21 cellular contexts compared by ENCODE assay signal in the genomic region with DNA sequence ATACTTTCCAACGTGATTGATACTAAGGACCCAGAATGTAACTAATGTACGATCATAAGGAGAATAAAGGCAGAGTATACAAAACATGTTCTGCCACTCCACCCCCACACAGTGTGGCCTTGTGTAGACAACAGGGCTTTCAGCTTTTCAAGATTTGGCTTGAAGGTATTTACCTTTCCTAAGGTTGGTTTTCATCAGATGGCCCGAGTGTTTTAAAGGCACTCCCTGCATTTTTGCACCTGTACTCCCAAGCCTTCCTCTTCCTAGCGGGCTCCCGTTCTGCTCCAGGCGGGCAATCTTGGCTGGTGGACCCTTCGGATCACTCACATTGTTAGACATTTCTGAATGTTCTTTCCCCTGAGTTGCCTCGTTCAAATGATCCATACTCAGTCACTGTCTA. TPM values are rescaled to one million over a fixed set of nuclear protein-coding genes. Genes with fewer than 3 reads are reported as not detected.
DNase-seq lines count a peak whose midpoint lies in the region; ATAC-seq and TF ChIP-seq lines count a peak whose summit lies in the region.
"Had no signal": no experiment of that assay in that cellular context is flagged by ENCODE, and none has a peak within 500 bp of the region (broad histone marks: within the 10 kb centered on the region; RNA-seq: fewer than 3 reads in every experiment).

No MANE protein-coding gene starts in this region.

- H3K4me3 ChIP-seq in psoas muscle (no peak overlapping the region), brain microvascular endothelial cell (ENCODE audit: low read depth, low read length) (no peak overlapping the region)
- H3K4me3 ChIP-seq: A549, colonic mucosa, SJSA1, testis had no signal

- H3K27me3 ChIP-seq in psoas muscle (ENCODE audit: insufficient read depth in 3 of 3, low read length in 2 of 3) (no peaks in the 10 kb centered on the region), brain microvascular endothelial cell (replicated peaks) (no peaks in the 10 kb centered on the region)
- H3K27me3 ChIP-seq: colonic mucosa, testis had no signal

- peaks cover 93% of the 10 kb centered on the region for H3K36me3 Mint-ChIP-seq in activated CD4-positive, alpha-beta T cell treated with anti-CD3 and anti-CD28 coated beads for 36 hours (ENCODE audit: low read depth)
- H3K36me3 Mint-ChIP-seq in activated naive CD8-positive, alpha-beta T cell treated with anti-CD3 and anti-CD28 coated beads for 36 hours, result peaks cover 57% of the 10 kb centered on the region

- H3K4me1 ChIP-seq in psoas muscle, result peaks cover 23% of the 10 kb centered on the region
- H3K4me1 ChIP-seq: SJSA1, testis had no signal

- peak; percentile 38 for DNase-seq in activated CD4-positive, alpha-beta T cell treated with anti-CD3 and anti-CD28 coated beads for 36 hours
- no peak for DNase-seq in activated CD4-positive, alpha-beta T cell treated with anti-CD3 and anti-CD28 coated beads, Interleukin-2, amount 50 U/mL, for 48 hours
- DNase-seq in MV-4-11 (lab: John Stamatoyannopoulos, UW), result peak; percentile 45
- no peak for DNase-seq in activated naive CD8-positive, alpha-beta T cell treated with anti-CD3 and anti-CD28 coated beads for 36 hours
- DNase-seq in psoas muscle, result no peak
- no peak for DNase-seq in brain microvascular endothelial cell
- no peak for DNase-seq in sciatic nerve (ENCODE audit: low spot score)
- DNase-seq in activated CD4-positive, CD25-positive, alpha-beta regulatory T cell (lab: John Stamatoyannopoulos, UW), result no peak
- DNase-seq: activated CD4-positive, alpha-beta T cell treated with anti-CD3 and anti-CD28 coated beads for 48 hours; activated effector memory CD4-positive, alpha-beta T cell treated with Interleukin-2 at 50 U/mL for 16 hours; C1 segment of cervical spinal cord; colonic mucosa; Karpas-422; NCI-H1105 treated with DMSO at 0.1 percent for 48 hours; NCI-H774; stimulated activated CD4-positive, alpha-beta T cell treated with anti-CD3 and anti-CD28 coated beads, Interleukin-4, amount 100 ng/mL, for 4 hours; testis had no signal

- no peak for TF ChIP-seq CTCF in psoas muscle (IDR thresholded peaks at IDR 0.05)
- TF ChIP-seq CTCF in brain microvascular endothelial cell (IDR thresholded peaks at IDR 0.05; ENCODE audit: low read depth, low read length, missing control alignments), result no peak

- POLR2A ChIA-PET in activated CD4-positive, alpha-beta T cell treated with anti-CD3 and anti-CD28 coated beads for 36 hours (lab: Charles Lee), result interaction anchor here (0.7 to 0.8 kb wide), 2 partner anchors 16 to 24 kb away, joined by 3 to 4 read pairs; no protein-coding TSS in a partner anchor

- H3K27ac ChIP-seq in psoas muscle, result peak overlapping the region; percentile 69
- H3K27ac ChIP-seq in brain microvascular endothelial cell, result no peak overlapping the region
- H3K27ac ChIP-seq: A549, SJSA1, testis had no signal

- CTCF ChIA-PET in activated CD4-positive, alpha-beta T cell treated with anti-CD3 and anti-CD28 coated beads for 36 hours (lab: Charles Lee), result interaction anchor here (0.5 to 2.5 kb wide), 5 partner anchors 9 to 330 kb away, joined by 3 to 9 read pairs (median 6); no protein-coding TSS in a partner anchor

- no peak for ATAC-seq in activated CD4-positive, alpha-beta T cell treated with anti-CD3 and anti-CD28 coated beads for 36 hours
- no peak for ATAC-seq in psoas muscle
- ATAC-seq in sciatic nerve, result no peak
- ATAC-seq: A549, Panc1 had no signal

- H3K36me3 ChIP-seq in psoas muscle (ENCODE audit: insufficient read depth in 1 of 2, low read depth in 1 of 2) (peaks cover 0 to 41% of the 10 kb centered on the region in 2 donors), brain microvascular endothelial cell (replicated peaks) (no peaks in the 10 kb centered on the region)
- H3K36me3 ChIP-seq: colonic mucosa, SJSA1 had no signal

- H3K4me3 Mint-ChIP-seq in activated CD4-positive, alpha-beta T cell treated with anti-CD3 and anti-CD28 coated beads for 36 hours, result peak overlapping the region; percentile 85
- H3K4me3 Mint-ChIP-seq in activated naive CD8-positive, alpha-beta T cell treated with anti-CD3 and anti-CD28 coated beads for 36 hours, result peak overlapping the region; percentile 79

- intact Hi-C loops in activated CD4-positive, alpha-beta T cell treated with anti-CD3 and anti-CD28 coated beads for 36 hours (cut with DNase I, micrococcal nuclease), result loop anchor here in 1 of 2 experiments (5.0 kb wide), 1 partner anchor 452 kb away; no protein-coding TSS in a partner anchor
- intact Hi-C loops in psoas muscle (cut with DNase I), result no loop called here
- intact Hi-C loops in sciatic nerve (cut with DNase I), result no loop called here

- WGBS in psoas muscle, 3 donors, result 77 to 87% (median 84%) methylated on average over 8 of the region's 8 CpGs

- no peaks in the 10 kb centered on the region for H3K9me3 ChIP-seq in psoas muscle
- H3K9me3 ChIP-seq: A549, colonic mucosa, SJSA1, testis had no signal

- H3K27me3 Mint-ChIP-seq in activated CD4-positive, alpha-beta T cell treated with anti-CD3 and anti-CD28 coated beads for 36 hours, result no peaks in the 10 kb centered on the region
- no peaks in the 10 kb centered on the region for H3K27me3 Mint-ChIP-seq in activated naive CD8-positive, alpha-beta T cell treated with anti-CD3 and anti-CD28 coated beads for 36 hours

- peaks cover 80% of the 10 kb centered on the region for H3K4me1 Mint-ChIP-seq in activated CD4-positive, alpha-beta T cell treated with anti-CD3 and anti-CD28 coated beads for 36 hours
- H3K4me1 Mint-ChIP-seq in activated naive CD8-positive, alpha-beta T cell treated with anti-CD3 and anti-CD28 coated beads for 36 hours, result peaks cover 76% of the 10 kb centered on the region

- in situ Hi-C loops in brain microvascular endothelial cell (cut with HindIII; ENCODE audit: low pct_ligation_motif_present, low sequenced_read_pairs), result no loop called here

- H3K9me3 Mint-ChIP-seq in activated CD4-positive, alpha-beta T cell treated with anti-CD3 and anti-CD28 coated beads for 36 hours (ENCODE audit: low read depth), result no peaks in the 10 kb centered on the region
- no peaks in the 10 kb centered on the region for H3K9me3 Mint-ChIP-seq in activated naive CD8-positive, alpha-beta T cell treated with anti-CD3 and anti-CD28 coated beads for 36 hours
- H3K9me3 Mint-ChIP-seq: nephron had no signal

- H3K27ac Mint-ChIP-seq in activated CD4-positive, alpha-beta T cell treated with anti-CD3 and anti-CD28 coated beads for 36 hours, result peak overlapping the region; percentile 95
- H3K27ac Mint-ChIP-seq in activated naive CD8-positive, alpha-beta T cell treated with anti-CD3 and anti-CD28 coated beads for 36 hours, result peak overlapping the region; percentile 94

RNA-seq across cellular contexts. Expression of gene SATB1, which starts 4.6 kb away (rescaled TPM):
- 100 to 1,000 TPM; 471 to 590 TPM for total RNA-seq in activated CD4-positive, alpha-beta T cell treated with anti-CD3 and anti-CD28 coated beads for 36 hours
- total RNA-seq in activated naive CD8-positive, alpha-beta T cell treated with anti-CD3 and anti-CD28 coated beads for 36 hours, result 10 to 100 TPM; 92.0 to 94.8 TPM
- 10 to 100 TPM; 34.0 to 53.2 (median 50.7) TPM for total RNA-seq in psoas muscle
- 10 to 100 TPM in 2 of 3 donors, 1 to 10 TPM in 1; 6.4 to 27.8 (median 24.4) TPM for polyA plus RNA-seq in psoas muscle
- total RNA-seq in sciatic nerve, result 52.2 TPM

Comparison
In these comparisons a context has a peak if more than half of its experiments do, and no peak if none do; other contexts are left out.
1. DNase-seq: peak in activated CD4-positive, alpha-beta T cell treated with anti-CD3 and anti-CD28 coated beads for 36 hours (single experiment) and MV-4-11 (single experiment); none in activated CD4-positive, alpha-beta T cell treated with anti-CD3 and anti-CD28 coated beads, Interleukin-2, amount 50 U/mL, for 48 hours (0 of 2), activated naive CD8-positive, alpha-beta T cell treated with anti-CD3 and anti-CD28 coated beads for 36 hours (single experiment), psoas muscle (0 of 2), brain microvascular endothelial cell (single experiment), sciatic nerve (single experiment) and activated CD4-positive, CD25-positive, alpha-beta regulatory T cell (0 of 4).